In genomic region chr4:8848507-8849265, GRCh38 we compare ENCODE assay signal across 31 cellular contexts. TPM values are rescaled to one million over a fixed set of nuclear protein-coding genes. Genes with fewer than 3 reads are reported as not detected.
DNase-seq lines count a peak whose midpoint lies in the region; ATAC-seq, FAIRE-seq and TF ChIP-seq lines count a peak whose summit lies in the region.
"Had no signal": no experiment of that assay in that cellular context is flagged by ENCODE, and none has a peak within 500 bp of the region (broad histone marks: within the 10 kb centered on the region; RNA-seq: fewer than 3 reads in every experiment).

No MANE protein-coding gene starts in this region.

- H3K9me3 ChIP-seq in left ventricle myocardium inferior (replicated peaks) (peaks cover 19% of the 10 kb centered on the region), H1 (ENCODE audit: insufficient read depth in 2 of 2, low read depth in 1 of 2, low read length in 1 of 2) (no peaks in the 10 kb centered on the region)
- H3K9me3 ChIP-seq: lower lobe of right lung, thoracic aorta had no signal

- H3K4ac ChIP-seq in H1 (replicated peaks; ENCODE audit: insufficient read length, low read depth, low read length) = no peak overlapping the region

- H4K91ac ChIP-seq in H1 (replicated peaks; ENCODE audit: insufficient read length, low read length) = no peak overlapping the region

- no peak for ATAC-seq in HG02852 (IDR thresholded peaks at IDR 0.05; ENCODE audit: unreplicated experiment)
- ATAC-seq: esophagus mucosa; GM12878; lower lobe of right lung; natural killer cell; stimulated activated naive CD8-positive, alpha-beta T cell treated with anti-CD3 and anti-CD28 coated beads, Interleukin-15, Interleukin-2, amounts not matched to agents 100 U/mL and 50 U/mL, for 24 hours had no signal

- H3K4me1 Mint-ChIP-seq in osteocyte (ENCODE audit: unreplicated experiment) = no peaks in the 10 kb centered on the region
- H3K4me1 Mint-ChIP-seq: natural killer cell had no signal

- H3K9ac ChIP-seq in H1 (replicated peaks in 1 of 4; ENCODE audit: extremely low read depth in 1 of 4, low read depth in 3 of 4, low read length in 3 of 4) = no peak overlapping the region
- H3K9ac ChIP-seq: BLaER1 had no signal

- H3K27ac Mint-ChIP-seq in osteocyte (ENCODE audit: unreplicated experiment) = no peak overlapping the region
- H3K27ac Mint-ChIP-seq: natural killer cell had no signal

- peaks cover 0 to 3% of the 10 kb centered on the region in 2 experiments for H4K20me1 ChIP-seq in H1 (replicated peaks in 1 of 2; ENCODE audit: control insufficient read depth in 1 of 2, insufficient read depth in 2 of 2, low read length in 2 of 2)
- H4K20me1 ChIP-seq: BLaER1 had no signal

- H2BK20ac ChIP-seq in H1 (ENCODE audit: low read length) = no peak overlapping the region

- no peak for TF ChIP-seq RAD21 in H1 (IDR thresholded peaks at IDR 0.05 in 1 of 2, conservative IDR thresholded peaks at IDR 0.05 in 1 of 2; ENCODE audit: low read depth in 2 of 2, low read length in 2 of 2)

- no peak overlapping the region for H2BK12ac ChIP-seq in H1 (ENCODE audit: low read depth, low read length)

- H3K36me3 Mint-ChIP-seq in osteocyte (ENCODE audit: unreplicated experiment) = no peaks in the 10 kb centered on the region
- H3K36me3 Mint-ChIP-seq: natural killer cell had no signal

- no peak overlapping the region for H3K14ac ChIP-seq in H1 (ENCODE audit: insufficient read length)

- CTCF ChIA-PET in H1 (lab: Charles Lee; ENCODE audit: partially characterized antibody) = interaction anchor here (1.0 to 2.1 kb wide), 9 partner anchors 10 to 209 kb away, joined by 3 to 7 read pairs (median 4); no protein-coding TSS in a partner anchor

- no peak overlapping the region for H4K5ac ChIP-seq in H1 (ENCODE audit: insufficient read length, low read depth, low read length)

- TF ChIP-seq EP300 in H1 (IDR thresholded peaks at IDR 0.05; ENCODE audit: borderline replicate concordance in 1 of 2, low read depth in 2 of 2, low read length in 2 of 2) = no peak

- H3K4me3 ChIP-seq in left ventricle myocardium inferior (no peak overlapping the region), H1 (ENCODE audit: extremely low read depth in 1 of 4, insufficient read depth in 2 of 4, low read depth in 3 of 4, low read length in 4 of 4) (no peak overlapping the region)
- H3K4me3 ChIP-seq: BLaER1, GM12878, lower lobe of right lung, thoracic aorta had no signal

- no peaks in the 10 kb centered on the region for H3K9me3 Mint-ChIP-seq in osteocyte (ENCODE audit: unreplicated experiment)
- H3K9me3 Mint-ChIP-seq: natural killer cell had no signal

- H2BK120ac ChIP-seq in H1 (replicated peaks; ENCODE audit: low read depth, low read length) = no peak overlapping the region

- H3K4me1 ChIP-seq in left ventricle myocardium inferior (no peaks in the 10 kb centered on the region), H1 (replicated peaks in 1 of 4; ENCODE audit: control insufficient read depth in 3 of 4, insufficient read depth in 4 of 4, low read length in 3 of 4) (no peaks in the 10 kb centered on the region)
- H3K4me1 ChIP-seq: lower lobe of right lung had no signal

- 83% methylated on average over 14 of the region's 14 CpGs; no CpG with 5 or more reads in 1 of the 2 experiments for WGBS in H1 (ENCODE audit: extremely low coverage in 1 of 2, insufficient coverage in 1 of 2, insufficient read length in 1 of 2, insufficient replicate concordance in 2 of 2, low coverage in 1 of 2, low lambda C conversion rate in 2 of 2, missing lambda C conversion rate in 1 of 2), 2 experiments

- no peak overlapping the region for H4K8ac ChIP-seq in H1 (ENCODE audit: extremely low read depth, insufficient read depth, low read length)

- H3K27ac ChIP-seq in left ventricle myocardium inferior (replicated peaks) = no peak overlapping the region
- H3K27ac ChIP-seq in H1 (ENCODE audit: low read depth, low read length) = no peak overlapping the region
- H3K27ac ChIP-seq: BLaER1, lower lobe of right lung, thoracic aorta had no signal

- H3K56ac ChIP-seq in H1 (replicated peaks; ENCODE audit: insufficient read length, low read depth, low read length) = no peak overlapping the region

- no peak overlapping the region for H3K23ac ChIP-seq in H1 (ENCODE audit: insufficient read length)

- no peak overlapping the region for H2BK5ac ChIP-seq in H1 (ENCODE audit: low read depth, low read length)

- POLR2A ChIA-PET in H1 (lab: Charles Lee; ENCODE audit: partially characterized antibody) = no interaction called here

- H3K4me3 Mint-ChIP-seq in osteocyte (ENCODE audit: unreplicated experiment) = no peak overlapping the region
- H3K4me3 Mint-ChIP-seq: natural killer cell had no signal

- H3K18ac ChIP-seq in H1 (ENCODE audit: extremely low read depth, low read length) = no peak overlapping the region

- H2AK5ac ChIP-seq in H1 (ENCODE audit: low read depth, low read length) = no peak overlapping the region

- no peaks in the 10 kb centered on the region for H3K79me1 ChIP-seq in H1 (ENCODE audit: low read depth, low read length)

- no peak overlapping the region for H2AFZ ChIP-seq in H1 (ENCODE audit: low read length)

- H3K36me3 ChIP-seq in left ventricle myocardium inferior = peaks cover 4% of the 10 kb centered on the region
- H3K36me3 ChIP-seq in H1 (ENCODE audit: control insufficient read depth in 2 of 4, insufficient read depth in 4 of 4, low read length in 3 of 4) = no peaks in the 10 kb centered on the region
- H3K36me3 ChIP-seq: BLaER1, lower lobe of right lung, thoracic aorta had no signal

- peak; percentile 33 for DNase-seq in cardiac septum (ENCODE audit: low spot score)
- no peak for DNase-seq in left ventricle myocardium inferior
- DNase-seq in H1 (ENCODE audit: low read depth in 1 of 2, low spot score in 2 of 2) = peak in 1 of 2 experiments; percentile 35
- peak; percentile 63 for DNase-seq in osteocyte (ENCODE audit: extremely low spot score, unreplicated experiment)
- no peak for DNase-seq in activated CD4-positive, alpha-beta T cell treated with anti-CD3 and anti-CD28 coated beads for 1 hour
- no peak for DNase-seq in RKO (ENCODE audit: low spot score)
- DNase-seq: activated CD4-positive, alpha-beta T cell treated with anti-CD3 and anti-CD28 coated beads for 48 hours; activated naive CD4-positive, alpha-beta T cell; activated T-cell treated with anti-CD3 and anti-CD28 coated beads, Interleukin-2, amount 50 U/mL, for 48 hours; central memory CD4-positive, alpha-beta T cell; foreskin fibroblast; HCEC 1CT; Kasumi-1; natural killer cell; NCI-H1436; NCI-H345; SHP77 treated with DMSO at 0.1 percent for 48 hours; small intestine; stimulated activated CD4-positive, alpha-beta T cell treated with anti-CD3 and anti-CD28 coated beads, Interleukin-1b, Interleukin-23, amount 100 ng/mL, for 48 hours; stimulated activated naive CD8-positive, alpha-beta T cell treated with anti-CD3 and anti-CD28 coated beads, Interleukin-15, Interleukin-2, amounts not matched to agents 100 U/mL and 50 U/mL, for 24 hours had no signal

- H3K27me3 Mint-ChIP-seq in osteocyte (ENCODE audit: unreplicated experiment) = no peaks in the 10 kb centered on the region

- H3K27me3 ChIP-seq in left ventricle myocardium inferior (ENCODE audit: low read depth) (peaks cover 99% of the 10 kb centered on the region), H1 (replicated peaks in 1 of 4; ENCODE audit: control insufficient read depth in 3 of 4, extremely low read depth in 1 of 4, insufficient read depth in 3 of 4, low read length in 3 of 4) (peaks cover 0 to 8% (median 4%) of the 10 kb centered on the region in 4 experiments; a peak in 5 of 7 replicates)
- H3K27me3 ChIP-seq: BLaER1 had no signal

- FAIRE-seq in H1 (lab: Jason Lieb, UNC) = no peak
- FAIRE-seq: GM12878, keratinocyte, small intestine had no signal

- TF ChIP-seq CTCF in left ventricle myocardium inferior (IDR thresholded peaks at IDR 0.05; ENCODE audit: borderline replicate concordance) (no peak), H1 (IDR thresholded peaks at IDR 0.05; ENCODE audit: control extremely low read depth in 1 of 3, insufficient read depth in 1 of 3, low read depth in 1 of 3, low read length in 3 of 3) (no peak), osteocyte (IDR thresholded peaks at IDR 0.05) (no peak)

- H3K79me2 ChIP-seq in H1 (ENCODE audit: control insufficient read depth in 1 of 2, insufficient read depth in 2 of 2, low read length in 2 of 2) = no peaks in the 10 kb centered on the region

- no peak overlapping the region for H3K4me2 ChIP-seq in H1 (ENCODE audit: insufficient read depth in 1 of 2, low read depth in 2 of 2, low read length in 2 of 2)
- H3K4me2 ChIP-seq: BLaER1 had no signal

- H3K23me2 ChIP-seq in H1 (ENCODE audit: low read depth, low read length) = no peaks in the 10 kb centered on the region

- H2BK15ac ChIP-seq in H1 (ENCODE audit: low read length) = no peak overlapping the region

- TF ChIP-seq POLR2A in H1 (IDR thresholded peaks at IDR 0.05; ENCODE audit: control extremely low read depth in 1 of 2, low read depth in 2 of 2, low read length in 2 of 2) = no peak

- intact Hi-C loops in cardiac septum (cut with DNase I) = no loop called here
- intact Hi-C loops in left ventricle myocardium inferior (cut with micrococcal nuclease) = no loop called here

TF ChIP-seq in H1, 55 proteins besides CTCF, POLR2A, EP300 and RAD21:
- TF ChIP-seq CBX5 (IDR thresholded peaks at IDR 0.05; ENCODE audit: low read depth, low read length) = no peak
- no peak for TF ChIP-seq NRF1 (IDR thresholded peaks at IDR 0.05; ENCODE audit: low read depth, low read length)
- 0 out of 2 replicates have a peak, but pooled peaks have one; percentile 36 for TF ChIP-seq KDM1A (IDR thresholded peaks at IDR 0.05; ENCODE audit: borderline replicate concordance, low read length)
TF ChIP-seq in H1: peak in this region for 1.

RNA-seq across cellular contexts. Expression of gene HMX1, which starts 23.0 kb away (rescaled TPM):
- total RNA-seq in cardiac septum (not detected), left ventricle myocardium inferior (not detected), osteocyte (3.2 and 3.5 TPM in 2 replicates)
- total RNA-seq in H1 (2021; fragmentation: NEBNext Ultra II Directional; extraction: Animal tissue kit (Norgen Biotek cat#: 25700)) = 0.26 and 0.34 TPM in 2 replicates
- polyA plus RNA-seq in H1 (2011; rRNA removed) = 0.08 TPM in 1 of 2 replicates, not detected in the other
- polyA plus RNA-seq in H1 (2011; cell fraction: cytosol; rRNA removed) = 0.10 TPM
- 0.07 TPM for polyA plus RNA-seq in H1 (2011; cell fraction: nucleus; rRNA removed)
- polyA plus RNA-seq in H1 (2012, experiment 1 of 2) = not detected in 4 replicates
- not detected for polyA plus RNA-seq in H1 (2012, experiment 2 of 2)
- 0.18 TPM for polyA plus RNA-seq in H1 (2013, experiment 1 of 2)
- 0.06 TPM for polyA plus RNA-seq in H1 (2013, experiment 2 of 2)
- not detected in 2 replicates for polyA minus RNA-seq in H1 (2011; rRNA and poly(A)+ RNA removed)
- polyA minus RNA-seq in H1 (2011; cell fraction: cytosol; rRNA and poly(A)+ RNA removed) = not detected
- polyA minus RNA-seq in H1 (2011; cell fraction: nucleus; rRNA and poly(A)+ RNA removed) = not detected
- total RNA-seq: esophagus mucosa, GM12878, lower lobe of right lung, mononuclear cell, natural killer cell, omental fat pad had no signal
- polyA plus RNA-seq: adipose tissue, AG04450, GM12878, keratinocyte, small intestine had no signal

Comparison
In these comparisons a context has a peak if more than half of its experiments do, and no peak if none do; other contexts are left out.
1. DNase-seq: peak in cardiac septum (single experiment) and osteocyte (single experiment); none in left ventricle myocardium inferior (single experiment), activated CD4-positive, alpha-beta T cell treated with anti-CD3 and anti-CD28 coated beads for 1 hour (single experiment) and RKO (single experiment).